Comparison of ENCODE assay signal across 12 cellular contexts in genomic region chr2:193187816-193188215, GRCh38.
DNase-seq lines count a peak whose midpoint lies in the region; ATAC-seq and TF ChIP-seq lines count a peak whose summit lies in the region.
"Had no signal": no experiment of that assay in that cellular context is flagged by ENCODE, and none has a peak within 500 bp of the region (broad histone marks: within the 10 kb centered on the region; RNA-seq: fewer than 3 reads in every experiment).

No MANE protein-coding gene starts in this region.

- H3K27ac Mint-ChIP-seq in activated naive CD8-positive, alpha-beta T cell treated with anti-CD3 and anti-CD28 coated beads, Interleukin-2, amount 10 ng/mL, durations not matched to agents 7 days and 5 days: no peak overlapping the region

- DNase-seq in left ventricle myocardium inferior: no peak
- no peak for DNase-seq in cardiac septum (ENCODE audit: low spot score)
- no peak for DNase-seq in activated naive CD8-positive, alpha-beta T cell treated with anti-CD3 and anti-CD28 coated beads, Interleukin-2, amount 10 ng/mL, durations not matched to agents 7 days and 5 days
- DNase-seq in NCI-H748 treated with DMSO at 0.1 percent for 48 hours (lab: John Stamatoyannopoulos, UW): no peak
- no peak for DNase-seq in KBM-7
- no peak for DNase-seq in NCI-H510A treated with DMSO at 0.1 percent for 48 hours (lab: John Stamatoyannopoulos, UW)
- DNase-seq: anterior cingulate cortex, stomach had no signal

- no peaks in the 10 kb centered on the region for H3K9me3 Mint-ChIP-seq in activated naive CD8-positive, alpha-beta T cell treated with anti-CD3 and anti-CD28 coated beads, Interleukin-2, amount 10 ng/mL, durations not matched to agents 7 days and 5 days

- H3K4me3 ChIP-seq in left ventricle myocardium inferior (peak overlapping the region; percentile 13), subcutaneous abdominal adipose tissue (ENCODE audit: low read depth in 1 of 5, low read length in 5 of 5) (peak overlapping the region in 4 of 5 donors; percentile 3 to 48 (median 18))
- H3K4me3 ChIP-seq: skin epidermis, stomach had no signal

- peaks cover 3% of the 10 kb centered on the region for H3K27me3 Mint-ChIP-seq in activated naive CD8-positive, alpha-beta T cell treated with anti-CD3 and anti-CD28 coated beads, Interleukin-2, amount 10 ng/mL, durations not matched to agents 7 days and 5 days

- no peaks in the 10 kb centered on the region for H3K4me1 ChIP-seq in left ventricle myocardium inferior
- no peaks in the 10 kb centered on the region for H3K4me1 ChIP-seq in subcutaneous abdominal adipose tissue (ENCODE audit: control insufficient read depth in 5 of 5, insufficient read depth in 5 of 5, low read length in 5 of 5)

- no peaks in the 10 kb centered on the region for H3K27me3 ChIP-seq in left ventricle myocardium inferior (ENCODE audit: low read depth)
- no peaks in the 10 kb centered on the region for H3K27me3 ChIP-seq in subcutaneous abdominal adipose tissue (ENCODE audit: control insufficient read depth in 5 of 5, insufficient read depth in 4 of 5, low read length in 5 of 5)
- H3K27me3 ChIP-seq: stomach had no signal

- in situ Hi-C loops in KBM-7 (cut with MboI; ENCODE audit: low pct_unique_long_range_greater_than_20kb, low sequenced_read_pairs): no loop called here

- H3K27ac ChIP-seq in left ventricle myocardium inferior (replicated peaks): no peak overlapping the region
- H3K27ac ChIP-seq in subcutaneous abdominal adipose tissue (ENCODE audit: low read depth, low read length): no peak overlapping the region
- H3K27ac ChIP-seq: skin epidermis, stomach had no signal

- intact Hi-C loops in left ventricle myocardium inferior (cut with micrococcal nuclease): no loop called here
- intact Hi-C loops in cardiac septum (cut with DNase I): no loop called here

- H3K9me3 ChIP-seq in left ventricle myocardium inferior (replicated peaks) (no peaks in the 10 kb centered on the region), subcutaneous abdominal adipose tissue (ENCODE audit: control insufficient read depth in 5 of 5, low read length in 5 of 5) (no peaks in the 10 kb centered on the region)
- H3K9me3 ChIP-seq: stomach had no signal

- H3K36me3 Mint-ChIP-seq in activated naive CD8-positive, alpha-beta T cell treated with anti-CD3 and anti-CD28 coated beads, Interleukin-2, amount 10 ng/mL, durations not matched to agents 7 days and 5 days: no peaks in the 10 kb centered on the region

- H3K4me1 Mint-ChIP-seq in activated naive CD8-positive, alpha-beta T cell treated with anti-CD3 and anti-CD28 coated beads, Interleukin-2, amount 10 ng/mL, durations not matched to agents 7 days and 5 days: peaks cover 3% of the 10 kb centered on the region

- TF ChIP-seq CTCF in left ventricle myocardium inferior (IDR thresholded peaks at IDR 0.05; ENCODE audit: borderline replicate concordance): no peak

- peak; percentile 73 for ATAC-seq in HG03095 (IDR thresholded peaks at IDR 0.05; ENCODE audit: unreplicated experiment)
- no peak for ATAC-seq in activated naive CD8-positive, alpha-beta T cell treated with anti-CD3 and anti-CD28 coated beads, Interleukin-2, amount 10 ng/mL, durations not matched to agents 7 days and 5 days (ENCODE audit: low read depth)
- ATAC-seq: Panc1 had no signal

- H3K36me3 ChIP-seq in left ventricle myocardium inferior: no peaks in the 10 kb centered on the region
- no peaks in the 10 kb centered on the region for H3K36me3 ChIP-seq in subcutaneous abdominal adipose tissue (ENCODE audit: control insufficient read depth in 5 of 5, insufficient read depth in 5 of 5, low read length in 5 of 5)
- H3K36me3 ChIP-seq: stomach had no signal

- POLR2A ChIA-PET in activated naive CD8-positive, alpha-beta T cell treated with anti-CD3 and anti-CD28 coated beads, Interleukin-2, amount 10 ng/mL, durations not matched to agents 7 days and 5 days (lab: Charles Lee): no interaction called here

- H3K9ac ChIP-seq in subcutaneous abdominal adipose tissue (ENCODE audit: low read length in 5 of 5): peak overlapping the region in 2 of 5 donors; percentile 25 to 62

- peak overlapping the region; percentile 52 for H3K4me3 Mint-ChIP-seq in activated naive CD8-positive, alpha-beta T cell treated with anti-CD3 and anti-CD28 coated beads, Interleukin-2, amount 10 ng/mL, durations not matched to agents 7 days and 5 days
